9 cellular contexts compared by ENCODE assay signal in the genomic region with DNA sequence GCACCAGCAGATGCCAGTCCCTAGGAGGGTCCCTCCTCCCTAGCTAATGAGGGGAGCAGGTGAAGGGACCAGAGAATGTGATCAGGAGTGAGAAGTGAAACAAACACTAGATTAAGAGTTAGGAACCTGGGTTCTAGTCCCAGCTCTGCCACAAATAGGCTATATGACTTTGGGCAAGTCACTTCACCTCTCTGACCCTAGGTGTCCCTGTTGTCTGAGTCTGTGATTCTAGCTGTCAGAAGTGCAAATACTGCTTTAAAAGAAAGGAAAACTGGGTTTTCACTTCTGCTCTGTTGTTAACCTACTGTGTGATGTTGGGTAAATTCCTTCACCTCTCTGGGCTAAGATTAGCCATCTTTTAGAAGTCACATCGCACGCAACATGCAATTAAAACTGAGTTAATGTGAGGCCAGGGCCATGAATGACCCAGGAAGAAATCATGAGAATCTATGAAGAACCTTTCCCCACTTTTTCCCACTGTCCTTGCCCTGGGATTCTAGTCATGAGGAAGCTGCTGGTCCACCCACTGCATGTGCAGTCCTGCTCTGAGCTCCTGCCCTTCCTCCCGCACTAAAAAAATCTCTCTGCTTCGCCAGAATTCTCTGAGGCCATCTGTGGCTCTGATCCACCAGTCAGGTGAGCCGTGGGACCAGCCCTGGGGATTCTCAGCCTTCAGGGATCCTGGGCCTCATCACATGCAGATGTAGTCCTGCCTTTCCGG.
DNase-seq lines count a peak whose midpoint lies in the region; ATAC-seq, FAIRE-seq and TF ChIP-seq lines count a peak whose summit lies in the region.
"Had no signal": no experiment of that assay in that cellular context is flagged by ENCODE, and none has a peak within 500 bp of the region (broad histone marks: within the 10 kb centered on the region; RNA-seq: fewer than 3 reads in every experiment).

No MANE protein-coding gene starts in this region.

- H3K27ac Mint-ChIP-seq in CD8-positive, alpha-beta T cell: no peak overlapping the region
- no peak overlapping the region for H3K27ac Mint-ChIP-seq in activated T-helper 17 cell treated with anti-CD3 and anti-CD28 coated beads, Interleukin-2, amount 50 U/mL, for 72 hours

- H3K9me3 ChIP-seq in CD8-positive, alpha-beta T cell (ENCODE audit: low read length): no peaks in the 10 kb centered on the region
- H3K9me3 ChIP-seq in HepG2 (ENCODE audit: low read length): no peaks in the 10 kb centered on the region
- H3K9me3 ChIP-seq in gastrocnemius medialis: no peaks in the 10 kb centered on the region

- intact Hi-C loops in CD8-positive, alpha-beta T cell (cut with DNase I, micrococcal nuclease): loop anchor here (1.0 to 5.0 kb wide), 5 partner anchors 32 to 836 kb away; no protein-coding TSS in a partner anchor
- intact Hi-C loops in HepG2 (cut with micrococcal nuclease; ENCODE audit: unreplicated experiment): no loop called here
- intact Hi-C loops in gastrocnemius medialis (cut with DNase I; ENCODE audit: low total_unique reads): loop anchor here (5.0 kb wide), 1 partner anchor 183 kb away; a partner anchor contains a TSS

- no peaks in the 10 kb centered on the region for H3K4me1 ChIP-seq in CD8-positive, alpha-beta T cell (ENCODE audit: insufficient read depth, low read length)
- no peaks in the 10 kb centered on the region for H3K4me1 ChIP-seq in HepG2 (ENCODE audit: insufficient read depth, low read length)
- no peaks in the 10 kb centered on the region for H3K4me1 ChIP-seq in gastrocnemius medialis

- TF ChIP-seq EP300 in HepG2 (IDR thresholded peaks at IDR 0.05; ENCODE audit: low read depth in 2 of 2, low read length in 2 of 2) (no peak), HepG2 (CRISPR knock-in tag; IDR thresholded peaks at IDR 0.05; ENCODE audit: borderline replicate concordance) (no peak)

- CTCF ChIA-PET in CD8-positive, alpha-beta T cell (lab: Charles Lee): interaction anchor here (0.6 to 9.0 kb wide), 38 partner anchors 8 to 1354 kb away, joined by 3 to 247 read pairs (median 4); a partner anchor contains a TSS
- CTCF ChIA-PET in HepG2 (lab: Yijun Ruan, JAX; ENCODE audit: low intra/inter-chr PET ratio, low total read pairs): no interaction called here

- no peaks in the 10 kb centered on the region for H3K27me3 Mint-ChIP-seq in CD8-positive, alpha-beta T cell (ENCODE audit: low read depth)
- H3K27me3 Mint-ChIP-seq in activated T-helper 17 cell treated with anti-CD3 and anti-CD28 coated beads, Interleukin-2, amount 50 U/mL, for 72 hours: no peaks in the 10 kb centered on the region

- TF ChIP-seq POLR2A in HepG2 (IDR thresholded peaks at IDR 0.05; ENCODE audit: insufficient read depth in 1 of 2, low read depth in 2 of 2, low read length in 2 of 2) (no peak), gastrocnemius medialis (IDR thresholded peaks at IDR 0.05) (no peak)

- POLR2A ChIA-PET in CD8-positive, alpha-beta T cell (lab: Charles Lee): interaction anchor here (1.1 to 1.2 kb wide), 2 partner anchors 80 to 186 kb away, joined by 3 to 7 read pairs; no protein-coding TSS in a partner anchor
- POLR2A ChIA-PET in HepG2 (lab: Yijun Ruan, JAX): no interaction called here

- BruUV-seq in HepG2 (replicated peaks; lab: Mats Ljungman, UMichigan): no TSS peak

- H3K36me3 ChIP-seq in CD8-positive, alpha-beta T cell (ENCODE audit: insufficient read depth, low read length): no peaks in the 10 kb centered on the region
- no peaks in the 10 kb centered on the region for H3K36me3 ChIP-seq in HepG2 (replicated peaks in 1 of 2; ENCODE audit: control insufficient read depth in 1 of 2, insufficient read depth in 2 of 2, low read length in 2 of 2)
- H3K36me3 ChIP-seq in gastrocnemius medialis: no peaks in the 10 kb centered on the region

- WGBS in HepG2 (ENCODE audit: low lambda C conversion rate): 59% methylated on average over 6 of the region's 6 CpGs

- H2AFZ ChIP-seq in HepG2 (ENCODE audit: low read length): no peak overlapping the region

- no peak overlapping the region for H3K4me3 Mint-ChIP-seq in CD8-positive, alpha-beta T cell
- no peak overlapping the region for H3K4me3 Mint-ChIP-seq in activated T-helper 17 cell treated with anti-CD3 and anti-CD28 coated beads, Interleukin-2, amount 50 U/mL, for 72 hours

- no peak overlapping the region for H3K4me2 ChIP-seq in HepG2 (ENCODE audit: low read depth, low read length)

- DNase-seq in CD8-positive, alpha-beta T cell: peak in 5 of 7 experiments; percentile 4 to 53 (median 30)
- DNase-seq in HT-29 (ENCODE audit: low spot score) (peak; percentile 9), HepG2 (ENCODE audit: low spot score) (no peak), gastrocnemius medialis (no peak)

- TF ChIP-seq CTCF in CD8-positive, alpha-beta T cell (IDR thresholded peaks at IDR 0.05): peak; percentile 71
- TF ChIP-seq CTCF in HepG2 (CRISPR knock-in tag; IDR thresholded peaks at IDR 0.05): peak; percentile 18; the same call in 1 of the 2 replicates
- TF ChIP-seq CTCF in gastrocnemius medialis (IDR thresholded peaks at IDR 0.05 in 4 of 5, conservative IDR thresholded peaks at IDR 0.05 in 1 of 5): no peak

- peak; percentile 56 for ATAC-seq in CD8-positive, alpha-beta T cell
- peak; percentile 29 for ATAC-seq in activated T-helper 17 cell treated with anti-CD3 and anti-CD28 coated beads, Interleukin-2, amount 50 U/mL, for 72 hours (replicated peaks)
- ATAC-seq in HepG2 (peak; percentile 35; the same call in 1 of the 3 replicates), HG03135 (IDR thresholded peaks at IDR 0.05; ENCODE audit: unreplicated experiment) (no peak), GM21576 (IDR thresholded peaks at IDR 0.05; ENCODE audit: unreplicated experiment) (no peak), HG03139 (IDR thresholded peaks at IDR 0.05; ENCODE audit: unreplicated experiment) (no peak), gastrocnemius medialis (no peak)

- no peaks in the 10 kb centered on the region for H3K9me3 Mint-ChIP-seq in CD8-positive, alpha-beta T cell
- H3K9me3 Mint-ChIP-seq in activated T-helper 17 cell treated with anti-CD3 and anti-CD28 coated beads, Interleukin-2, amount 50 U/mL, for 72 hours: no peaks in the 10 kb centered on the region

- H4K20me1 ChIP-seq in HepG2 (ENCODE audit: insufficient read depth, low read length): no peaks in the 10 kb centered on the region

- no peak for FAIRE-seq in HepG2 (lab: Jason Lieb, UNC)
- FAIRE-seq: endometrium had no signal

- no peaks in the 10 kb centered on the region for H3K79me2 ChIP-seq in HepG2 (ENCODE audit: insufficient read depth, low read length)

- H3K4me1 Mint-ChIP-seq in CD8-positive, alpha-beta T cell (ENCODE audit: low read depth): peaks cover 4% of the 10 kb centered on the region
- H3K4me1 Mint-ChIP-seq in activated T-helper 17 cell treated with anti-CD3 and anti-CD28 coated beads, Interleukin-2, amount 50 U/mL, for 72 hours: no peaks in the 10 kb centered on the region

- H3K27ac ChIP-seq in CD8-positive, alpha-beta T cell (ENCODE audit: low read depth, low read length): no peak overlapping the region
- H3K27ac ChIP-seq in HepG2 (ENCODE audit: extremely low read length, insufficient read depth, low read length): no peak overlapping the region
- H3K27ac ChIP-seq in gastrocnemius medialis: no peak overlapping the region

- no peaks in the 10 kb centered on the region for H3K36me3 Mint-ChIP-seq in CD8-positive, alpha-beta T cell
- no peaks in the 10 kb centered on the region for H3K36me3 Mint-ChIP-seq in activated T-helper 17 cell treated with anti-CD3 and anti-CD28 coated beads, Interleukin-2, amount 50 U/mL, for 72 hours (ENCODE audit: low read depth)

- H3K27me3 ChIP-seq in CD8-positive, alpha-beta T cell (ENCODE audit: insufficient read depth, low read length): no peaks in the 10 kb centered on the region
- H3K27me3 ChIP-seq in HepG2 (ENCODE audit: control insufficient read depth in 1 of 2, insufficient read depth in 2 of 2, low read length in 2 of 2) (peaks cover 0 to 4% of the 10 kb centered on the region in 2 experiments; a peak in 1 of 5 replicates), gastrocnemius medialis (no peaks in the 10 kb centered on the region)

- in situ Hi-C loops in HepG2 (cut with HindIII; ENCODE audit: extremely low pct_ligation_motif_present, low pct_unique_long_range_greater_than_20kb) (no loop called here), gastrocnemius medialis (cut with MboI; ENCODE audit: low sequenced_read_pairs in 4 of 4) (no loop called here)

- TF ChIP-seq RAD21 in HepG2 (CRISPR knock-in tag; IDR thresholded peaks at IDR 0.05): no peak

- H3K4me3 ChIP-seq in CD8-positive, alpha-beta T cell (ENCODE audit: low read depth, low read length): no peak overlapping the region
- H3K4me3 ChIP-seq in HepG2 (replicated peaks in 1 of 3; ENCODE audit: insufficient read depth in 1 of 3, low read depth in 2 of 3, low read length in 3 of 3): no peak overlapping the region
- H3K4me3 ChIP-seq in gastrocnemius medialis: no peak overlapping the region

- no peak overlapping the region for H3K9ac ChIP-seq in HepG2 (ENCODE audit: insufficient read depth, low read depth, low read length)

TF ChIP-seq in HepG2, 621 proteins besides CTCF, POLR2A, EP300 and RAD21 (continues in another document):
- no peak for TF ChIP-seq NAIF1 (CRISPR knock-in tag; IDR thresholded peaks at IDR 0.05; ENCODE audit: borderline replicate concordance)
- no peak for TF ChIP-seq TBL1XR1 (IDR thresholded peaks at IDR 0.05; ENCODE audit: borderline replicate concordance, low read length, partially characterized antibody)
- TF ChIP-seq ZNF317 (CRISPR knock-in tag; IDR thresholded peaks at IDR 0.05): no peak
- peak; percentile 24; the same call in 1 of the 2 replicates for TF ChIP-seq STAG1 (CRISPR knock-in tag; IDR thresholded peaks at IDR 0.05)
- no peak for TF ChIP-seq SP2 (CRISPR knock-in tag; IDR thresholded peaks at IDR 0.05)
- no peak for TF ChIP-seq ZNF607 (CRISPR knock-in tag; IDR thresholded peaks at IDR 0.05; ENCODE audit: borderline replicate concordance)

Comparison
In these comparisons a context has a peak if more than half of its experiments do, and no peak if none do; other contexts are left out.
1. ATAC-seq: peak in CD8-positive, alpha-beta T cell (single experiment), activated T-helper 17 cell treated with anti-CD3 and anti-CD28 coated beads, Interleukin-2, amount 50 U/mL, for 72 hours (single experiment) and HepG2 (single experiment); none in HG03135 (single experiment), GM21576 (single experiment), HG03139 (single experiment) and gastrocnemius medialis (0 of 2).
2. DNase-seq: peak in CD8-positive, alpha-beta T cell (5 of 7) and HT-29 (single experiment); none in HepG2 (single experiment) and gastrocnemius medialis (0 of 2).
3. CTCF ChIP-seq: peak in CD8-positive, alpha-beta T cell (single experiment) and HepG2 (single experiment); none in gastrocnemius medialis (0 of 5).